Comparison of ENCODE assay signal across 1 cellular context in genomic region chr15:25886498-25887140, GRCh38.
TF ChIP-seq lines count a peak whose summit lies in the region.

No MANE protein-coding gene starts in this region.

TF ChIP-seq in H1, 55 proteins besides CTCF, POLR2A, EP300 and RAD21:
- TF ChIP-seq BRCA1 (IDR thresholded peaks at IDR 0.05; ENCODE audit: low read depth, low read length) (no peak), CREB1 (IDR thresholded peaks at IDR 0.05) (no peak), SUZ12 (IDR thresholded peaks at IDR 0.05; ENCODE audit: low read length) (no peak), YY1 (IDR thresholded peaks at IDR 0.05; ENCODE audit: low read depth, low read length) (no peak), TCF12 (IDR thresholded peaks at IDR 0.05; ENCODE audit: low read depth, low read length) (no peak), KDM5A (IDR thresholded peaks at IDR 0.05; ENCODE audit: low read length) (no peak), BACH1 (IDR thresholded peaks at IDR 0.05; ENCODE audit: low read length) (no peak), CTBP2 (IDR thresholded peaks at IDR 0.05; ENCODE audit: borderline replicate concordance, insufficient read depth, insufficient read length, low read length) (no peak), GTF2F1 (IDR thresholded peaks at IDR 0.05; ENCODE audit: borderline replicate concordance, low read depth, low read length) (no peak), HDAC6 (IDR thresholded peaks at IDR 0.05; ENCODE audit: low read depth, low read length) (no peak), MAFK (IDR thresholded peaks at IDR 0.05; ENCODE audit: low read depth, low read length) (no peak), CHD1 (IDR thresholded peaks at IDR 0.05; ENCODE audit: low read depth, low read length) (no peak), SIRT6 (IDR thresholded peaks at IDR 0.05; ENCODE audit: low read length) (no peak)
- TF ChIP-seq, protein P1, sequence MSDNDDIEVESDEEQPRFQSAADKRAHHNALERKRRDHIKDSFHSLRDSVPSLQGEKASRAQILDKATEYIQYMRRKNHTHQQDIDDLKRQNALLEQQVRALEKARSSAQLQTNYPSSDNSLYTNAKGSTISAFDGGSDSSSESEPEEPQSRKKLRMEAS (IDR thresholded peaks at IDR 0.05): no peak
- TF ChIP-seq, protein P2, sequence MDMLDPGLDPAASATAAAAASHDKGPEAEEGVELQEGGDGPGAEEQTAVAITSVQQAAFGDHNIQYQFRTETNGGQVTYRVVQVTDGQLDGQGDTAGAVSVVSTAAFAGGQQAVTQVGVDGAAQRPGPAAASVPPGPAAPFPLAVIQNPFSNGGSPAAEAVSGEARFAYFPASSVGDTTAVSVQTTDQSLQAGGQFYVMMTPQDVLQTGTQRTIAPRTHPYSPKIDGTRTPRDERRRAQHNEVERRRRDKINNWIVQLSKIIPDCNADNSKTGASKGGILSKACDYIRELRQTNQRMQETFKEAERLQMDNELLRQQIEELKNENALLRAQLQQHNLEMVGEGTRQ (IDR thresholded peaks at IDR 0.05; ENCODE audit: low read length): no peak
